2 cellular contexts compared by ENCODE assay signal in genomic region chr16:85026696-85027095, GRCh38.
TF ChIP-seq lines count a peak whose summit lies in the region.

No MANE protein-coding gene starts in this region.

TF ChIP-seq in SK-N-SH, 30 proteins besides CTCF, POLR2A, EP300 and RAD21 (continued from another document):
- TF ChIP-seq MXI1 (IDR thresholded peaks at IDR 0.05; ENCODE audit: low read depth, low read length) (no peak), FOXM1 (IDR thresholded peaks at IDR 0.05; ENCODE audit: low read depth) (no peak), SIN3A (IDR thresholded peaks at IDR 0.05; ENCODE audit: borderline replicate concordance, low read depth, low read length) (no peak), PBX3 (IDR thresholded peaks at IDR 0.05) (no peak), GATA2 (CRISPR knock-in tag; IDR thresholded peaks at IDR 0.05) (no peak), MEF2A (IDR thresholded peaks at IDR 0.05; ENCODE audit: borderline replicate concordance, low read depth) (no peak)

TF ChIP-seq in SK-N-SH treated with all-trans-retinoic acid at 6 μM for 48 hours, 23 proteins besides CTCF, POLR2A, EP300 and RAD21 (continued from another document):
- TF ChIP-seq POU6F1 (CRISPR knock-in tag; IDR thresholded peaks at IDR 0.05; ENCODE audit: borderline replicate concordance, low read depth): no peak
- no peak for TF ChIP-seq CSDC2 (CRISPR knock-in tag; IDR thresholded peaks at IDR 0.05)
- no peak for TF ChIP-seq TSHZ2 (CRISPR knock-in tag; IDR thresholded peaks at IDR 0.05)
- TF ChIP-seq PATZ1 (CRISPR knock-in tag; IDR thresholded peaks at IDR 0.05; ENCODE audit: borderline replicate concordance): no peak
- no peak for TF ChIP-seq TCF4 (CRISPR knock-in tag; IDR thresholded peaks at IDR 0.05; ENCODE audit: borderline replicate concordance)
- no peak for TF ChIP-seq RARB (CRISPR knock-in tag; IDR thresholded peaks at IDR 0.05)
- no peak for TF ChIP-seq SNAI2 (CRISPR knock-in tag; IDR thresholded peaks at IDR 0.05)
- TF ChIP-seq PPARA (CRISPR knock-in tag; IDR thresholded peaks at IDR 0.05; ENCODE audit: borderline replicate concordance): no peak
- no peak for TF ChIP-seq ISL1 (CRISPR knock-in tag; IDR thresholded peaks at IDR 0.05)
- TF ChIP-seq OSR1 (CRISPR knock-in tag; IDR thresholded peaks at IDR 0.05): no peak
- TF ChIP-seq ZFP30 (CRISPR knock-in tag; IDR thresholded peaks at IDR 0.05): no peak
- no peak for TF ChIP-seq ARNTL (CRISPR knock-in tag; IDR thresholded peaks at IDR 0.05; ENCODE audit: borderline replicate concordance, low read depth)
- TF ChIP-seq ESRRG (CRISPR knock-in tag; IDR thresholded peaks at IDR 0.05): no peak
- no peak for TF ChIP-seq ZNF70 (CRISPR knock-in tag; IDR thresholded peaks at IDR 0.05)
- no peak for TF ChIP-seq ZNF8 (CRISPR knock-in tag; IDR thresholded peaks at IDR 0.05)
